Comparison of ENCODE assay signal across 20 cellular contexts in genomic region chr15:80266113-80266512, GRCh38. TPM values are rescaled to one million over a fixed set of nuclear protein-coding genes. Genes with fewer than 3 reads are reported as not detected.
DNase-seq lines count a peak whose midpoint lies in the region; ATAC-seq and TF ChIP-seq lines count a peak whose summit lies in the region.
"Had no signal": no experiment of that assay in that cellular context is flagged by ENCODE, and none has a peak within 500 bp of the region (broad histone marks: within the 10 kb centered on the region; RNA-seq: fewer than 3 reads in every experiment).

No MANE protein-coding gene starts in this region.

- H3K27ac ChIP-seq in coronary artery, result no peak overlapping the region
- H3K27ac ChIP-seq in brain microvascular endothelial cell, result no peak overlapping the region
- H3K27ac ChIP-seq: C4-2B, KMS-11, Peyer's patch, SJSA1 had no signal

- no peak overlapping the region for H3K27ac Mint-ChIP-seq in activated T-helper 17 cell treated with anti-CD3 and anti-CD28 coated beads, Interleukin-2, amount 50 U/mL, for 72 hours

- H3K36me3 Mint-ChIP-seq in activated T-helper 17 cell treated with anti-CD3 and anti-CD28 coated beads, Interleukin-2, amount 50 U/mL, for 72 hours (ENCODE audit: low read depth), result no peaks in the 10 kb centered on the region

- DNase-seq in GM12865 (ENCODE audit: low read depth) (peak; percentile 10), NOMO-1 treated with DMSO at 0.1 percent for 48 hours (lab: John Stamatoyannopoulos, UW; ENCODE audit: unreplicated experiment) (peak; percentile 90), coronary artery (ENCODE audit: low spot score) (peak; percentile 0), HAP-1 (ENCODE audit: low spot score in 2 of 2) (no peak), brain microvascular endothelial cell (no peak)
- DNase-seq: GDM1, GOT3, NCI-H1417, NCI-H1694 treated with DMSO at 0.1 percent for 48 hours, NCI-H446 treated with DMSO at 0.1 percent for 48 hours, NCI-H526 treated with DMSO at 0.1 percent for 48 hours, Peyer's patch, T-helper 1 cell had no signal

- H3K27me3 ChIP-seq in HAP-1 (ENCODE audit: low read depth) (peaks cover 11% of the 10 kb centered on the region; the same call in 1 of the 2 replicates), brain microvascular endothelial cell (replicated peaks) (no peaks in the 10 kb centered on the region)
- H3K27me3 ChIP-seq: Peyer's patch, SJSA1 had no signal

- no peaks in the 10 kb centered on the region for H3K9me3 ChIP-seq in HAP-1
- H3K9me3 ChIP-seq: Peyer's patch, SJSA1 had no signal

- H3K4me1 Mint-ChIP-seq in activated T-helper 17 cell treated with anti-CD3 and anti-CD28 coated beads, Interleukin-2, amount 50 U/mL, for 72 hours, result no peaks in the 10 kb centered on the region

- H3K4me3 ChIP-seq in GM12865 (ENCODE audit: low read depth, low read length) (no peak overlapping the region), coronary artery (no peak overlapping the region), HAP-1 (no peak overlapping the region), brain microvascular endothelial cell (ENCODE audit: low read depth, low read length) (no peak overlapping the region)
- H3K4me3 ChIP-seq: Peyer's patch, SJSA1 had no signal

- H3K4me3 Mint-ChIP-seq in activated T-helper 17 cell treated with anti-CD3 and anti-CD28 coated beads, Interleukin-2, amount 50 U/mL, for 72 hours, result no peak overlapping the region

- ATAC-seq in HG03103 (IDR thresholded peaks at IDR 0.05; ENCODE audit: low read depth, unreplicated experiment), result peak; percentile 66
- ATAC-seq in activated T-helper 17 cell treated with anti-CD3 and anti-CD28 coated beads, Interleukin-2, amount 50 U/mL, for 72 hours (replicated peaks), result no peak
- ATAC-seq: HCT116 had no signal

- in situ Hi-C loops in HAP-1 (cut with MboI; ENCODE audit: low sequenced_read_pairs) (no loop called here), brain microvascular endothelial cell (cut with HindIII; ENCODE audit: low pct_ligation_motif_present, low sequenced_read_pairs) (no loop called here)

- TF ChIP-seq CTCF in GM12865 (IDR thresholded peaks at IDR 0.05; ENCODE audit: insufficient read depth, low read depth, low read length, missing control alignments) (no peak), coronary artery (IDR thresholded peaks at IDR 0.05) (no peak), brain microvascular endothelial cell (IDR thresholded peaks at IDR 0.05; ENCODE audit: low read depth, low read length, missing control alignments) (no peak)

- H3K36me3 ChIP-seq in HAP-1 (replicated peaks) (no peaks in the 10 kb centered on the region), brain microvascular endothelial cell (replicated peaks) (no peaks in the 10 kb centered on the region)
- H3K36me3 ChIP-seq: Peyer's patch, SJSA1 had no signal

- peaks cover 31% of the 10 kb centered on the region for H3K27me3 Mint-ChIP-seq in activated T-helper 17 cell treated with anti-CD3 and anti-CD28 coated beads, Interleukin-2, amount 50 U/mL, for 72 hours

- H3K4me1 ChIP-seq in HAP-1, result no peaks in the 10 kb centered on the region
- H3K4me1 ChIP-seq: Peyer's patch, SJSA1 had no signal

- no peaks in the 10 kb centered on the region for H3K9me3 Mint-ChIP-seq in activated T-helper 17 cell treated with anti-CD3 and anti-CD28 coated beads, Interleukin-2, amount 50 U/mL, for 72 hours

RNA-seq across cellular contexts. Expression of gene CTXND1, which starts 14.1 kb away (rescaled TPM):
- total RNA-seq in activated T-helper 17 cell treated with anti-CD3 and anti-CD28 coated beads, Interleukin-2, amount 50 U/mL, for 72 hours, result not detected
- total RNA-seq: OCI-LY7, SJSA1 had no signal

Comparison
In these comparisons a context has a peak if more than half of its experiments do, and no peak if none do; other contexts are left out.
1. DNase-seq: peak in GM12865 (single experiment), NOMO-1 treated with DMSO at 0.1 percent for 48 hours (single experiment) and coronary artery (single experiment); none in HAP-1 (0 of 2) and brain microvascular endothelial cell (single experiment).